ENCODE assay signal across 1 cellular context in genomic region chrX:103429026-103429425, GRCh38. TPM values are rescaled to one million over a fixed set of nuclear protein-coding genes. Genes with fewer than 3 reads are reported as not detected.
"Had no signal": no experiment of that assay in that cellular context is flagged by ENCODE, and none has a peak within 500 bp of the region (broad histone marks: within the 10 kb centered on the region; RNA-seq: fewer than 3 reads in every experiment).

No MANE protein-coding gene starts in this region.

RNA-seq across cellular contexts. Expression of gene BEX3, which starts 52.7 kb away (rescaled TPM):
- total RNA-seq: HT-29 had no signal
